In the genomic region with DNA sequence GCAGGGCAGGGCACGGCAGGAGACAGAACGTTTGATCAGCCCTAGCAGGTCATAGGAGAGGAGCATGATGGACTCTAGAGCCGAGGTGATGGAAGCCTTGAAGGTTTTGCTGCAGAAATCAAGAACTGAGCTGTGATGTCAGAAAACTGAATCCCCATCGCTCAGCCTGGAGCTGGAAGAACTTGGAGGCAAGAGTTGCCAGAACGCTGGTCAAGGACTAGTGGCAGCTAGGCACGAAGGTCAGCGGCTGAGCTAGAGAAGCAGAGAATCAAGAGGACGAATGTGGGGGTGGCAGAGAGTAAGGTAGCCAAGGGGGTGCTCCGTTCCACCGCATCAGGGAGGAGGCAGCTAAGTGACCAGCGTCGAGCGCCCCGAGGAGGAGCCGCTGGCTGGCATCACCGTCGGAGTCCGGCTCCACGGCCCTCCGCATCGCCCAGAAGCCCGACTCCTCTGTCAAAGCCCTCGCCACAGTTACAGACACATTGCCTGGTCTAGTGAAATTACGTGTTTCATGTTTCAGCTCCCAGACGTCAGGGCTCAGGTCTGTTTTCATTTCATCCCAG, we compare ENCODE assay signal across 8 cellular contexts. TPM values are rescaled to one million over a fixed set of nuclear protein-coding genes. Genes with fewer than 3 reads are reported as not detected.
DNase-seq lines count a peak whose midpoint lies in the region; ATAC-seq and TF ChIP-seq lines count a peak whose summit lies in the region.

No MANE protein-coding gene starts in this region.

- H3K9me3 Mint-ChIP-seq in activated CD4-positive, alpha-beta T cell treated with anti-CD3 and anti-CD28 coated beads, Interleukin-2, amount 10 ng/mL, durations not matched to agents 24 days and 14 days = no peaks in the 10 kb centered on the region

- H3K4me1 ChIP-seq in ascending aorta = peaks cover 0 to 21% of the 10 kb centered on the region in 2 donors
- peaks cover 2 to 34% (median 29%) of the 10 kb centered on the region in 5 donors for H3K4me1 ChIP-seq in subcutaneous abdominal adipose tissue (ENCODE audit: control insufficient read depth in 5 of 5, insufficient read depth in 5 of 5, low read length in 5 of 5)

- no peak for TF ChIP-seq CTCF in ascending aorta (IDR thresholded peaks at IDR 0.05)

- peaks cover 40% of the 10 kb centered on the region for H3K4me1 Mint-ChIP-seq in activated CD4-positive, alpha-beta T cell treated with anti-CD3 and anti-CD28 coated beads, Interleukin-2, amount 10 ng/mL, durations not matched to agents 24 days and 14 days

- H3K9me3 ChIP-seq in ascending aorta (no peaks in the 10 kb centered on the region), subcutaneous abdominal adipose tissue (ENCODE audit: control insufficient read depth in 5 of 5, low read length in 5 of 5) (no peaks in the 10 kb centered on the region)

- H3K36me3 ChIP-seq in ascending aorta (no peaks in the 10 kb centered on the region), subcutaneous abdominal adipose tissue (ENCODE audit: control insufficient read depth in 5 of 5, insufficient read depth in 5 of 5, low read length in 5 of 5) (no peaks in the 10 kb centered on the region)

- DNase-seq in activated CD4-positive, alpha-beta T cell treated with anti-CD3 and anti-CD28 coated beads, Interleukin-2, amount 10 ng/mL, durations not matched to agents 24 days and 14 days = peak; percentile 59
- DNase-seq in activated CD4-positive, alpha-beta T cell treated with anti-CD3 and anti-CD28 coated beads for 4 hours = no peak
- DNase-seq in ascending aorta (ENCODE audit: low spot score in 2 of 2) (no peak), left colon (peak; percentile 33 to 36)

- peak; percentile 4 for ATAC-seq in HG03108 (IDR thresholded peaks at IDR 0.05; ENCODE audit: unreplicated experiment)
- ATAC-seq in left colon = peak; percentile 47
- ATAC-seq in HG02852 (IDR thresholded peaks at IDR 0.05; ENCODE audit: unreplicated experiment) = no peak
- ATAC-seq in GM21381 (IDR thresholded peaks at IDR 0.05; ENCODE audit: unreplicated experiment) = no peak

- peak overlapping the region in 4 of 5 donors; percentile 31 to 70 (median 63) for H3K9ac ChIP-seq in subcutaneous abdominal adipose tissue (ENCODE audit: low read length in 5 of 5)

- H3K4me3 ChIP-seq in ascending aorta (peak overlapping the region; percentile 93 to 98), subcutaneous abdominal adipose tissue (ENCODE audit: low read depth in 1 of 5, low read length in 5 of 5) (peak overlapping the region; percentile 76 to 92 (median 85))

- intact Hi-C loops in activated CD4-positive, alpha-beta T cell treated with anti-CD3 and anti-CD28 coated beads, Interleukin-2, amount 10 ng/mL, durations not matched to agents 24 days and 14 days (cut with micrococcal nuclease) = no loop called here
- intact Hi-C loops in ascending aorta (cut with DNase I) = loop anchor here (5.0 to 10.0 kb wide), 2 partner anchors 258 to 1655 kb away; a partner anchor contains a TSS
- intact Hi-C loops in left colon (cut with DNase I, micrococcal nuclease) = loop anchor here in 1 of 2 donors (10.0 kb wide), 2 partner anchors 205 to 215 kb away; no protein-coding TSS in a partner anchor

- H3K4me3 Mint-ChIP-seq in activated CD4-positive, alpha-beta T cell treated with anti-CD3 and anti-CD28 coated beads, Interleukin-2, amount 10 ng/mL, durations not matched to agents 24 days and 14 days = peak overlapping the region; percentile 89

- H3K27ac Mint-ChIP-seq in activated CD4-positive, alpha-beta T cell treated with anti-CD3 and anti-CD28 coated beads, Interleukin-2, amount 10 ng/mL, durations not matched to agents 24 days and 14 days = peak overlapping the region; percentile 77

- no peaks in the 10 kb centered on the region for H3K27me3 ChIP-seq in ascending aorta
- H3K27me3 ChIP-seq in subcutaneous abdominal adipose tissue (ENCODE audit: control insufficient read depth in 5 of 5, insufficient read depth in 4 of 5, low read length in 5 of 5) = no peaks in the 10 kb centered on the region

- H3K36me3 Mint-ChIP-seq in activated CD4-positive, alpha-beta T cell treated with anti-CD3 and anti-CD28 coated beads, Interleukin-2, amount 10 ng/mL, durations not matched to agents 24 days and 14 days (ENCODE audit: low read depth) = peaks cover 15% of the 10 kb centered on the region

- H3K27me3 Mint-ChIP-seq in activated CD4-positive, alpha-beta T cell treated with anti-CD3 and anti-CD28 coated beads, Interleukin-2, amount 10 ng/mL, durations not matched to agents 24 days and 14 days = peaks cover 5% of the 10 kb centered on the region

- H3K27ac ChIP-seq in ascending aorta = peak overlapping the region; percentile 76 to 79
- H3K27ac ChIP-seq in subcutaneous abdominal adipose tissue (ENCODE audit: low read depth, low read length) = peak overlapping the region; percentile 48

RNA-seq across cellular contexts. Expression of a gene that starts 1.2 kb away (rescaled TPM):
- 42.7 and 50.7 TPM in 2 replicates for total RNA-seq in activated CD4-positive, alpha-beta T cell treated with anti-CD3 and anti-CD28 coated beads, Interleukin-2, amount 10 ng/mL, durations not matched to agents 24 days and 14 days
- total RNA-seq in ascending aorta (52.3 TPM), left colon (10 to 100 TPM; 48.3 to 52.6 TPM)

Comparison
In these comparisons a context has a peak if more than half of its experiments do, and no peak if none do; other contexts are left out.
1. DNase-seq: peak in activated CD4-positive, alpha-beta T cell treated with anti-CD3 and anti-CD28 coated beads, Interleukin-2, amount 10 ng/mL, durations not matched to agents 24 days and 14 days (single experiment) and left colon (2 of 2); none in activated CD4-positive, alpha-beta T cell treated with anti-CD3 and anti-CD28 coated beads for 4 hours (0 of 2) and ascending aorta (0 of 2).
2. ATAC-seq: peak in HG03108 (single experiment) and left colon (single experiment); none in HG02852 (single experiment) and GM21381 (single experiment).